Comparison of ENCODE assay signal across 5 cellular contexts in genomic region chr6:83571663-83572185, GRCh38. TPM values are rescaled to one million over a fixed set of nuclear protein-coding genes. Genes with fewer than 3 reads are reported as not detected.
"Had no signal": no experiment of that assay in that cellular context is flagged by ENCODE, and none has a peak within 500 bp of the region (broad histone marks: within the 10 kb centered on the region; RNA-seq: fewer than 3 reads in every experiment).

No MANE protein-coding gene starts in this region.

RNA-seq across cellular contexts. Expression of gene PRSS35, which starts 59.4 kb away (rescaled TPM):
- total RNA-seq: MCF 10A, NCI-H460, OCI-LY7, Peyer's patch, Right ventricle myocardium superior had no signal
